In the genomic region with DNA sequence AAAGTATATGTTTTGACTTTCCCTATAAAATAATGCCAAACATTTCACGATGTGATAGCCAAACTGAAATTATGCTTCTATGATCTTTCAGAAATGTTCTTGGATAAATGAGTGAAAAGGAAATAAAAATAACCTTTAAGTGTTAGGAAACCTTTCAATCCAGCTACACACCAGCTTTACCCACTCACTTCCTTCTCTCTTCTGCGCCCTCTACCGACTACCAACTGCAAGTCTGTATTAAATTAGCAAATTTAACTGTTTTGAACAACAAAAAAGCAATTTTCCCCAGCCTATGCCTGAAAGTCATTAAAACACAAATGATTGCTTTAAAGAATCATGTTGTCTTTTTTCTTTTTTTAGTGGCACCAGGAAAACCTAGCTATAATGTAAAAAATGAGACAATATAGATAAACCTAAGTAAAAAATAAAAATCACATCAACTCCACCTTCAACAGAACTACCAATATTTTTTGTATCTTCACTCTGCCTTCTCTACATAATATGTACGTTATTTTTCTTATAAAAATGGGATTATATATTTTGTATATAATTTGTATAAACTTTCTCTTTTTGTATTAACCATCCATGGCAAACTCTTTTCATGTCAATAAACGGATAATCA, we compare ENCODE assay signal across 8 cellular contexts. TPM values are rescaled to one million over a fixed set of nuclear protein-coding genes. Genes with fewer than 3 reads are reported as not detected.
A peak's percentile ranks its signal among the peaks of the same experiment; 100 is the strongest.
DNase-seq lines count a peak whose midpoint lies in the region; ATAC-seq, FAIRE-seq and TF ChIP-seq lines count a peak whose summit lies in the region.

No MANE protein-coding gene starts in this region.

- TF ChIP-seq CTCF in AG09309 (IDR thresholded peaks at IDR 0.05; ENCODE audit: control insufficient read depth, insufficient read depth, low read depth, low read length, missing control alignments) = peak; percentile 76
- peak; percentile 75 for TF ChIP-seq CTCF in astrocyte of the cerebellum (IDR thresholded peaks at IDR 0.05; ENCODE audit: low read depth, low read length, missing control alignments)

- DNase-seq in AG09309 (ENCODE audit: low read depth) (no peak), GM19239 (ENCODE audit: insufficient read length, low spot score) (peak; percentile 15), NT2/D1 (ENCODE audit: low read depth, low spot score) (peak; percentile 27), astrocyte of the cerebellum (ENCODE audit: low read depth) (no peak), left lobe of liver (ENCODE audit: low spot score) (no peak), pons (ENCODE audit: low spot score) (no peak)

- peak; percentile 85 for FAIRE-seq in GM19239 (lab: Jason Lieb, UNC)

- H3K9ac ChIP-seq in NT2/D1 (ENCODE audit: insufficient read length, low read depth) = no peak overlapping the region

- in situ Hi-C loops in astrocyte of the cerebellum (cut with HindIII; ENCODE audit: low sequenced_read_pairs) = no loop called here

- H3K4me1 ChIP-seq in NT2/D1 (ENCODE audit: insufficient read depth, insufficient read length) = no peaks in the 10 kb centered on the region

- no peaks in the 10 kb centered on the region for H3K27me3 ChIP-seq in NT2/D1 (ENCODE audit: insufficient read depth, insufficient read length)

- peak; percentile 31 for ATAC-seq in left lobe of liver
- no peak for ATAC-seq in GM21825 (IDR thresholded peaks at IDR 0.05; ENCODE audit: unreplicated experiment)
- ATAC-seq in HG03457 (IDR thresholded peaks at IDR 0.05; ENCODE audit: unreplicated experiment) = no peak

- no peaks in the 10 kb centered on the region for H3K9me3 ChIP-seq in NT2/D1 (ENCODE audit: insufficient read depth, low read length)

- H3K36me3 ChIP-seq in NT2/D1 (ENCODE audit: insufficient read depth, insufficient read length, low read length) = no peaks in the 10 kb centered on the region

- no peak overlapping the region for H3K4me3 ChIP-seq in AG09309 (ENCODE audit: control insufficient read depth, low read depth, low read length)
- no peak overlapping the region for H3K4me3 ChIP-seq in NT2/D1 (ENCODE audit: insufficient read length, low read depth)
- no peak overlapping the region for H3K4me3 ChIP-seq in astrocyte of the cerebellum (ENCODE audit: low read depth, low read length)

RNA-seq across cellular contexts. Expression of gene TMEM100, which starts 13.2 kb away (rescaled TPM):
- 7.0 TPM for total RNA-seq in left lobe of liver

RNA-seq across cellular contexts. Expression of gene PCTP, which starts 15.0 kb away (rescaled TPM):
- 74.1 TPM for total RNA-seq in left lobe of liver

Comparison
In these comparisons a context has a peak if more than half of its experiments do, and no peak if none do; other contexts are left out.
1. DNase-seq: peak in GM19239 (single experiment) and NT2/D1 (single experiment); none in AG09309 (single experiment), astrocyte of the cerebellum (single experiment), left lobe of liver (single experiment) and pons (single experiment).